35 cellular contexts compared by ENCODE assay signal in the genomic region with DNA sequence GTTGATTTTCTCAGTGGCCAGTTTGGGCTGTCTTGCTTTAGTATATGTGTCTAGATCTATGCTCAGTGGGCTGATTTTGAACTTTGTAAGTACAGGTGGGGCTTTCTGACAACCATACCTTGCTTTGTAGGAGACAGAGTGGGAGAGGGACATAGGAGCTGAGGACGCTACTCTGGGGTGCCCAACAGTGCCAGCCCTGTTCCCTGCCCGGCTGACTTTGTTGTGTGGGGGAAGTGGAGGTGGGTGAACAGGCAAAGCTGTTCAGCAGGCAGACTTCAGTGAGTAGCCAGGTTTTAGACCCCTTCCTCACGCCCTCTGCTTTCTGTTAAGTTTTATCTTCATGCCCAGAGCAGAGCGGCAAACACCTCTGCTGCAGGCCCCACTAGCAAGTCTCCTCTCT. TPM values are rescaled to one million over a fixed set of nuclear protein-coding genes. Genes with fewer than 3 reads are reported as not detected.
"Had no signal": no experiment of that assay in that cellular context is flagged by ENCODE, and none has a peak within 500 bp of the region (broad histone marks: within the 10 kb centered on the region; RNA-seq: fewer than 3 reads in every experiment).

No MANE protein-coding gene starts in this region.

- H3K9me3 Mint-ChIP-seq: activated CD4-positive, alpha-beta memory T cell treated with anti-CD3 and anti-CD28 coated beads for 36 hours; activated naive CD4-positive, alpha-beta T cell treated with anti-CD3 and anti-CD28 coated beads for 36 hours; activated naive CD4-positive, alpha-beta T cell treated with anti-CD3 and anti-CD28 coated beads, Interleukin-2, amount 50 U/mL, for 24 hours; activated naive CD8-positive, alpha-beta T cell treated with anti-CD3 and anti-CD28 coated beads for 36 hours; activated naive CD8-positive, alpha-beta T cell treated with anti-CD3 and anti-CD28 coated beads, Interleukin-2, amount 50 U/mL, for 24 hours; activated T-helper 1 cell treated with anti-CD3 and anti-CD28 coated beads, Interleukin-12 subunit alpha, Interleukin-12 subunit beta, Interleukin-2, Interleukin-4 antibody, amounts not matched to agents 30 ng/mL and 10 ng/mL and 1 ng/mL, durations not matched to agents 14 hours and 24 hours and 36 hours; activated T-helper 2 cell treated with anti-CD3 and anti-CD28 coated beads, Interferon-gamma antibody, Interleukin-2, Interleukin-4, amounts not matched to agents 10 μg/mL and 5 μg/mL and 100 μg/mL, durations not matched to agents 14 hours and 24 hours and 36 hours; brain had no signal

- H3K27ac Mint-ChIP-seq: activated CD4-positive, alpha-beta memory T cell treated with anti-CD3 and anti-CD28 coated beads for 36 hours; activated CD4-positive, alpha-beta T cell treated with anti-CD3 and anti-CD28 coated beads for 36 hours; activated CD4-positive, alpha-beta T cell treated with anti-CD3 and anti-CD28 coated beads, Interleukin-2, amount 10 ng/mL, durations not matched to agents 24 days and 14 days; activated CD8-positive, alpha-beta memory T cell treated with anti-CD3 and anti-CD28 coated beads, Interleukin-2, amount 10 ng/mL, durations not matched to agents 7 days and 5 days; activated naive CD4-positive, alpha-beta T cell treated with anti-CD3 and anti-CD28 coated beads for 36 hours; activated naive CD4-positive, alpha-beta T cell treated with anti-CD3 and anti-CD28 coated beads, Interleukin-2, amount 50 U/mL, for 24 hours; activated naive CD8-positive, alpha-beta T cell treated with anti-CD3 and anti-CD28 coated beads for 36 hours; activated naive CD8-positive, alpha-beta T cell treated with anti-CD3 and anti-CD28 coated beads, Interleukin-2, amount 50 U/mL, for 24 hours; activated T-helper 1 cell treated with anti-CD3 and anti-CD28 coated beads, Interleukin-12 subunit alpha, Interleukin-12 subunit beta, Interleukin-2, Interleukin-4 antibody, amounts not matched to agents 30 ng/mL and 10 ng/mL and 1 ng/mL, durations not matched to agents 14 hours and 24 hours and 36 hours; activated T-helper 2 cell treated with anti-CD3 and anti-CD28 coated beads, Interferon-gamma antibody, Interleukin-2, Interleukin-4, amounts not matched to agents 10 μg/mL and 5 μg/mL and 100 μg/mL, durations not matched to agents 14 hours and 24 hours and 36 hours; brain had no signal

- ATAC-seq: activated CD4-positive, alpha-beta T cell treated with anti-CD3 and anti-CD28 coated beads for 36 hours; activated CD8-positive, alpha-beta memory T cell treated with anti-CD3 and anti-CD28 coated beads, Interleukin-2, amount 10 ng/mL, durations not matched to agents 7 days and 5 days; activated CD8-positive, alpha-beta T cell treated with anti-CD3 and anti-CD28 coated beads, Interleukin-2, amount 10 ng/mL, durations not matched to agents 7 days and 5 days; activated naive CD8-positive, alpha-beta T cell treated with anti-CD3 and anti-CD28 coated beads, Interleukin-2, amount 50 U/mL, for 24 hours had no signal

- H3K9me3 ChIP-seq: adrenal gland, breast epithelium, colonic mucosa, esophagus squamous epithelium had no signal

- H3K36me3 Mint-ChIP-seq: activated CD4-positive, alpha-beta memory T cell treated with anti-CD3 and anti-CD28 coated beads for 36 hours; activated CD8-positive, alpha-beta memory T cell treated with anti-CD3 and anti-CD28 coated beads, Interleukin-2, amount 10 ng/mL, durations not matched to agents 7 days and 5 days; activated naive CD4-positive, alpha-beta T cell treated with anti-CD3 and anti-CD28 coated beads, Interleukin-2, amount 50 U/mL, for 24 hours; activated naive CD8-positive, alpha-beta T cell treated with anti-CD3 and anti-CD28 coated beads for 36 hours; brain had no signal

- H3K27me3 ChIP-seq: adrenal gland, breast epithelium, cardiac muscle cell, colonic mucosa, esophagus squamous epithelium had no signal

- H3K36me3 ChIP-seq: adrenal gland, breast epithelium, cardiac muscle cell, colonic mucosa, esophagus squamous epithelium had no signal

- H3K27ac ChIP-seq: adrenal gland, breast epithelium, cardiac muscle cell, colonic mucosa, epithelial cell of prostate, esophagus squamous epithelium had no signal

- H3K4me1 Mint-ChIP-seq: brain had no signal

- H3K4me1 ChIP-seq: adrenal gland, breast epithelium, colonic mucosa, esophagus squamous epithelium had no signal

- H3K27me3 Mint-ChIP-seq: activated CD4-positive, alpha-beta memory T cell treated with anti-CD3 and anti-CD28 coated beads for 36 hours; activated CD4-positive, alpha-beta T cell treated with anti-CD3 and anti-CD28 coated beads for 36 hours; activated CD8-positive, alpha-beta memory T cell treated with anti-CD3 and anti-CD28 coated beads, Interleukin-2, amount 10 ng/mL, durations not matched to agents 7 days and 5 days; activated naive CD4-positive, alpha-beta T cell treated with anti-CD3 and anti-CD28 coated beads, Interleukin-2, amount 50 U/mL, for 24 hours; activated naive CD8-positive, alpha-beta T cell treated with anti-CD3 and anti-CD28 coated beads for 36 hours; activated naive CD8-positive, alpha-beta T cell treated with anti-CD3 and anti-CD28 coated beads, Interleukin-2, amount 50 U/mL, for 24 hours; brain had no signal

- DNase-seq: activated CD4-positive, alpha-beta memory T cell treated with anti-CD3 and anti-CD28 coated beads for 36 hours; activated CD4-positive, alpha-beta T cell treated with anti-CD3 and anti-CD28 coated beads for 36 hours; activated CD4-positive, alpha-beta T cell treated with anti-CD3 and anti-CD28 coated beads, Interleukin-2, amount 10 ng/mL, durations not matched to agents 24 days and 14 days; activated CD4-positive, CD25-positive, alpha-beta regulatory T cell; activated CD4-positive, CD25-positive, alpha-beta regulatory T cell treated with anti-CD3 and anti-CD28 coated beads, Interleukin-2, amount 50 U/mL, for 72 hours; activated CD8-positive, alpha-beta memory T cell treated with anti-CD3 and anti-CD28 coated beads, Interleukin-2, amount 10 ng/mL, durations not matched to agents 7 days and 5 days; activated CD8-positive, alpha-beta memory T cell treated with anti-CD3 and anti-CD28 coated beads, Interleukin-2, amount 50 U/mL, for 4 hours; activated CD8-positive, alpha-beta T cell treated with anti-CD3 and anti-CD28 coated beads, Interleukin-2, amount 10 ng/mL, durations not matched to agents 7 days and 5 days; activated effector memory CD4-positive, alpha-beta T cell treated with anti-CD3 and anti-CD28 coated beads, Interleukin-2, amount 50 U/mL, for 16 hours; activated naive CD4-positive, alpha-beta T cell treated with anti-CD3 and anti-CD28 coated beads for 36 hours; activated naive CD8-positive, alpha-beta T cell treated with anti-CD3 and anti-CD28 coated beads for 36 hours; activated naive CD8-positive, alpha-beta T cell treated with anti-CD3 and anti-CD28 coated beads, Interleukin-2, amount 50 U/mL, for 24 hours; activated T-cell treated with anti-CD3 and anti-CD28 coated beads, Interleukin-2, amount 50 U/mL, for 1 hour; activated T-cell treated with anti-CD3 and anti-CD28 coated beads, Interleukin-2, amount 50 U/mL, for 48 hours; adrenal gland; amygdala; aorta; central memory CD4-positive, alpha-beta T cell; cerebellar nuclear complex; colonic mucosa; effector CD8-positive, alpha-beta T cell; esophagus squamous epithelium; foreskin melanocyte; head of caudate nucleus; T-helper 1 cell; T-helper 2 cell had no signal

- H3K4me3 Mint-ChIP-seq: activated CD4-positive, alpha-beta memory T cell treated with anti-CD3 and anti-CD28 coated beads for 36 hours; activated CD4-positive, alpha-beta T cell treated with anti-CD3 and anti-CD28 coated beads for 36 hours; activated CD4-positive, alpha-beta T cell treated with anti-CD3 and anti-CD28 coated beads, Interleukin-2, amount 10 ng/mL, durations not matched to agents 24 days and 14 days; activated naive CD4-positive, alpha-beta T cell treated with anti-CD3 and anti-CD28 coated beads for 36 hours; activated naive CD4-positive, alpha-beta T cell treated with anti-CD3 and anti-CD28 coated beads, Interleukin-2, amount 50 U/mL, for 24 hours; activated naive CD8-positive, alpha-beta T cell treated with anti-CD3 and anti-CD28 coated beads for 36 hours; activated naive CD8-positive, alpha-beta T cell treated with anti-CD3 and anti-CD28 coated beads, Interleukin-2, amount 50 U/mL, for 24 hours; activated T-helper 1 cell treated with anti-CD3 and anti-CD28 coated beads, Interleukin-12 subunit alpha, Interleukin-12 subunit beta, Interleukin-2, Interleukin-4 antibody, amounts not matched to agents 30 ng/mL and 10 ng/mL and 1 ng/mL, durations not matched to agents 14 hours and 24 hours and 36 hours; brain had no signal

- H3K4me3 ChIP-seq: adrenal gland, breast epithelium, cardiac muscle cell, colonic mucosa, esophagus squamous epithelium had no signal

- FAIRE-seq: endometrium, endothelial cell of umbilical vein had no signal

RNA-seq across cellular contexts. Expression of gene DOCK10, which starts 44.2 kb away (rescaled TPM):
- total RNA-seq: cardiac muscle cell had no signal
